23 cellular contexts compared by ENCODE assay signal in the genomic region with DNA sequence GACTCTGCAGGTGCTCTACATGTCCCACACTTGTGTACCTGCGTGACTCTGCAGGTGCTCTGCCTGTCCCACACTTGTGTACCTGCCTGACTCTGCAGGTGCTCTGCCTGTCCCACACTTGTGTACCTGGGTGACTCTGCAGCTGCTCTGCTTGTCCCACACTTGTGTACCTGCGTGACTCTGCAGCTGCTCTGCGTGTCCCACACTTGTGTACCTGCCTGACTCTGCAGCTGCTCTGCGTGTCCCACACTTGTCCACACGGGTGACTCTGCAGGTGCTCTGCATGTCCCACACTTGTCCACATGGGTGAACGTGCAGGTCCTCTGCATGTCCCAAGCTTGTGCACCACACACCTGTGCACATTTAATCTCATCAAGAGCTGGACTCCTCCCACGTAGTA.
"Had no signal": no experiment of that assay in that cellular context is flagged by ENCODE, and none has a peak within 500 bp of the region (broad histone marks: within the 10 kb centered on the region; RNA-seq: fewer than 3 reads in every experiment).

No MANE protein-coding gene starts in this region.

- H3K4me3 ChIP-seq: colonic mucosa, esophagus squamous epithelium, gastrocnemius medialis, heart right ventricle, left lung, lower lobe of right lung, mucosa of descending colon had no signal

- H3K27ac ChIP-seq: colonic mucosa, epithelial cell of prostate, esophagus squamous epithelium, gastrocnemius medialis, heart right ventricle, left lung, lower lobe of right lung had no signal

- FAIRE-seq: endometrium, islet of Langerhans, keratinocyte had no signal

- DNase-seq: colonic mucosa; cortex of kidney; effector CD8-positive, alpha-beta T cell; effector memory CD8-positive, alpha-beta T cell; endodermal cell; erythroblast; esophagus squamous epithelium; foreskin fibroblast; foreskin melanocyte; gastrocnemius medialis; glutamatergic neuron; heart right ventricle; hippocampal formation; left cardiac atrium; left ventricle myocardium superior; lower lobe of right lung; mesenchymal stem cell; mucosa of descending colon had no signal

- H3K36me3 ChIP-seq: colonic mucosa, esophagus squamous epithelium, gastrocnemius medialis, heart right ventricle, left lung, lower lobe of right lung had no signal

- H3K27me3 ChIP-seq: colonic mucosa, esophagus squamous epithelium, gastrocnemius medialis had no signal

- H3K4me1 ChIP-seq: colonic mucosa, gastrocnemius medialis, heart right ventricle, left lung, lower lobe of right lung had no signal

- H3K9me3 ChIP-seq: colonic mucosa, esophagus squamous epithelium, gastrocnemius medialis, left lung, lower lobe of right lung, mucosa of descending colon had no signal
